ENCODE assay signal across 12 cellular contexts in genomic region chr9:93464876-93465275, GRCh38. TPM values are rescaled to one million over a fixed set of nuclear protein-coding genes. Genes with fewer than 3 reads are reported as not detected.
DNase-seq lines count a peak whose midpoint lies in the region; ATAC-seq and TF ChIP-seq lines count a peak whose summit lies in the region.
"Had no signal": no experiment of that assay in that cellular context is flagged by ENCODE, and none has a peak within 500 bp of the region (broad histone marks: within the 10 kb centered on the region; RNA-seq: fewer than 3 reads in every experiment).

No MANE protein-coding gene starts in this region.

- peaks cover 7 to 8% of the 10 kb centered on the region in 2 donors for H3K36me3 Mint-ChIP-seq in CD14-positive monocyte
- H3K36me3 Mint-ChIP-seq in activated CD4-positive, alpha-beta memory T cell treated with anti-CD3 and anti-CD28 coated beads for 36 hours = peaks cover 8% of the 10 kb centered on the region

- H3K4me3 Mint-ChIP-seq in CD14-positive monocyte = no peak overlapping the region
- H3K4me3 Mint-ChIP-seq in activated CD4-positive, alpha-beta memory T cell treated with anti-CD3 and anti-CD28 coated beads for 36 hours = no peak overlapping the region

- TF ChIP-seq CTCF in CD14-positive monocyte (IDR thresholded peaks at IDR 0.05) = no peak

- H3K27me3 Mint-ChIP-seq in CD14-positive monocyte (ENCODE audit: low read depth in 3 of 3) = peaks cover 0 to 1% (median 0%) of the 10 kb centered on the region in 3 donors
- no peaks in the 10 kb centered on the region for H3K27me3 Mint-ChIP-seq in activated CD4-positive, alpha-beta memory T cell treated with anti-CD3 and anti-CD28 coated beads for 36 hours

- WGBS in mesodermal cell (ENCODE audit: insufficient coverage in 2 of 2), 2 experiments = no CpG with 5 or more reads among the region's 2 CpGs

- H3K9me3 ChIP-seq in HUES6 (ENCODE audit: control insufficient read depth, insufficient read depth, low read depth, low read length) (no peaks in the 10 kb centered on the region), mesodermal cell (ENCODE audit: control insufficient read depth, low read length) (no peaks in the 10 kb centered on the region)
- H3K9me3 ChIP-seq: HAP-1, ovary had no signal

- POLR2A ChIA-PET in activated CD4-positive, alpha-beta memory T cell treated with anti-CD3 and anti-CD28 coated beads for 36 hours (lab: Charles Lee) = interaction anchor here (1.3 to 3.4 kb wide), 3 partner anchors 11 to 101 kb away, joined by 6 to 25 read pairs (median 8); partner anchors contain the start of gene FAM120AOS

- H3K27me3 ChIP-seq in HUES6 (ENCODE audit: control insufficient read depth, insufficient read depth, low read length) = no peaks in the 10 kb centered on the region
- H3K27me3 ChIP-seq: ovary had no signal

- no peak overlapping the region for H3K9ac ChIP-seq in HUES6 (ENCODE audit: low read length)

- H3K4me1 Mint-ChIP-seq in CD14-positive monocyte = peaks cover 83% of the 10 kb centered on the region
- H3K4me1 Mint-ChIP-seq in activated CD4-positive, alpha-beta memory T cell treated with anti-CD3 and anti-CD28 coated beads for 36 hours (ENCODE audit: low read depth) = peaks cover 79% of the 10 kb centered on the region

- peaks cover 66% of the 10 kb centered on the region for H3K4me1 ChIP-seq in HUES6 (ENCODE audit: control insufficient read depth, insufficient read depth, low read length)
- H3K4me1 ChIP-seq in mesodermal cell (ENCODE audit: control insufficient read depth, insufficient read depth, low read length, poor library complexity, severe bottlenecking) = peaks cover 25% of the 10 kb centered on the region

- intact Hi-C loops in CD14-positive monocyte (cut with micrococcal nuclease) = no loop called here
- intact Hi-C loops in activated CD4-positive, alpha-beta memory T cell treated with anti-CD3 and anti-CD28 coated beads for 36 hours (cut with micrococcal nuclease) = loop anchor here (5.0 kb wide), 1 partner anchor 318 kb away; no protein-coding TSS in a partner anchor

- CTCF ChIA-PET in activated CD4-positive, alpha-beta memory T cell treated with anti-CD3 and anti-CD28 coated beads for 36 hours (lab: Charles Lee) = interaction anchor here (1.6 to 3.3 kb wide), 3 partner anchors 11 to 101 kb away, joined by 3 to 12 read pairs (median 12); partner anchors contain the start of genes FAM120A and FAM120AOS

- ATAC-seq in HG03095 (IDR thresholded peaks at IDR 0.05; ENCODE audit: unreplicated experiment) (no peak), HG03135 (IDR thresholded peaks at IDR 0.05; ENCODE audit: unreplicated experiment) (no peak)

- H3K27ac Mint-ChIP-seq in CD14-positive monocyte = peak overlapping the region; percentile 82 to 92 (median 89)
- H3K27ac Mint-ChIP-seq in activated CD4-positive, alpha-beta memory T cell treated with anti-CD3 and anti-CD28 coated beads for 36 hours = peak overlapping the region; percentile 94

- H3K4me3 ChIP-seq in HUES6 (ENCODE audit: low read depth, low read length) = no peak overlapping the region
- H3K4me3 ChIP-seq in mesodermal cell (ENCODE audit: extremely low read depth, insufficient read depth, low read length, poor library complexity, severe bottlenecking) = no peak overlapping the region
- H3K4me3 ChIP-seq: HAP-1, ovary had no signal

- no peaks in the 10 kb centered on the region for H3K36me3 ChIP-seq in HUES6 (ENCODE audit: control insufficient read depth, insufficient read depth, low read length)
- H3K36me3 ChIP-seq in mesodermal cell (ENCODE audit: control insufficient read depth, insufficient read depth, low read length) = no peaks in the 10 kb centered on the region
- H3K36me3 ChIP-seq: HAP-1, ovary had no signal

- DNase-seq in CD14-positive monocyte (ENCODE audit: low spot score) = no peak
- no peak for DNase-seq in activated CD4-positive, alpha-beta memory T cell treated with anti-CD3 and anti-CD28 coated beads for 36 hours
- DNase-seq in stimulated activated CD4-positive, alpha-beta T cell treated with anti-CD3 and anti-CD28 coated beads, Interleukin-1b, Interleukin-23, amount 100 ng/mL, for 48 hours = no peak
- no peak for DNase-seq in activated effector memory CD4-positive, alpha-beta T cell treated with anti-CD3 and anti-CD28 coated beads, Interleukin-2, amount 50 U/mL, for 16 hours
- DNase-seq: effector memory CD4-positive, alpha-beta T cell; ovary; SHP77 treated with DMSO at 0.1 percent for 48 hours had no signal

- no peaks in the 10 kb centered on the region for H3K9me3 Mint-ChIP-seq in CD14-positive monocyte
- no peaks in the 10 kb centered on the region for H3K9me3 Mint-ChIP-seq in activated CD4-positive, alpha-beta memory T cell treated with anti-CD3 and anti-CD28 coated beads for 36 hours

- H3K27ac ChIP-seq in HUES6 (ENCODE audit: low read depth, low read length) (0 out of 2 replicates have a peak overlapping the region, but pooled peaks have one; percentile 35), mesodermal cell (ENCODE audit: low read depth, low read length, severe bottlenecking) (peak overlapping the region; percentile 41)
- H3K27ac ChIP-seq: ovary had no signal

RNA-seq across cellular contexts. Expression of gene FAM120AOS, which starts 11.5 kb away (rescaled TPM):
- 10 to 100 TPM; 41.6 to 47.7 TPM for polyA plus RNA-seq in CD14-positive monocyte
- total RNA-seq in activated CD4-positive, alpha-beta memory T cell treated with anti-CD3 and anti-CD28 coated beads for 36 hours = 10 to 100 TPM; 35.4 to 36.4 TPM
- 23.1 TPM for polyA plus RNA-seq in mesodermal cell (2013, experiment 1 of 2)
- polyA plus RNA-seq in mesodermal cell (2013, experiment 2 of 2) = 30.2 TPM

RNA-seq across cellular contexts. Expression of gene FAM120A, which starts 13.4 kb away (rescaled TPM):
- 10 to 100 TPM; 10.4 to 12.7 TPM for polyA plus RNA-seq in CD14-positive monocyte
- total RNA-seq in activated CD4-positive, alpha-beta memory T cell treated with anti-CD3 and anti-CD28 coated beads for 36 hours = 100 to 1,000 TPM; 124 to 126 TPM
- 34.1 TPM for polyA plus RNA-seq in mesodermal cell (2013, experiment 1 of 2)
- polyA plus RNA-seq in mesodermal cell (2013, experiment 2 of 2) = 33.5 TPM
